1 cellular context compared by ENCODE assay signal in the genomic region with DNA sequence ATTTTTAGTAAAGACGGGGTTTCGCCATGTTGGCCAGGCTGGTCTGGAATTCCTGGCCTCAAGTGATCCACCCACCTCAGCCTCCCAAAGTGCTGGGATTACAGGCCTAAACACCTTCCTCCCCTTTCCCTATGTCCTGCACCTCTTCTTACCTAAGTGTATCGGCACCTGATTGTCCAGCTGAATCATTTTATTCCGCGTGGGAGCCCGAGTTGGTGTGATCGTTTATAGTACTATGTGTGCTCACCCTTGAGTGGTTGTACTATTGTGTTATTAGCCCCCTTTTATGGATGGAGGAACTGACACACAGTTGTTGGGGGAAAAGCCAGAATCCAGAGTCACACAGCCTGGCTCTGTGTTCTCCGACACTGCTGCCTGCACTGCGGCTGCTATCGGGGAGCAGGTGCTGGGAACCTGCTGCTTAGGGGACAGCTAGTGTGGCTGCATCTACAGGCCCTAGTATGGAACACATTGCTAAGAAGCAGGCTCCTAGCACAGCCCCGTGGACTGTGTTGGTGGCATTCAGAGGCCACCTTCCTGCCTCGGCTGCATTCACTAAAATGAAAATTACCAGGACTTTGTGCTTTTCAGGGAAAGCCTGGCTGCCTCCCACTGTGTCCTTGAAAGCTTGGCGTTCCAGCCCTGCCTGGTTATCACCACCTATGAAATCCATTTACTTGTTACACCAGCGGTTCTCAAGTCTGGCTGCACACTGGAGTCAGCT.
A peak's percentile ranks its signal among the peaks of the same experiment; 100 is the strongest.
TF ChIP-seq lines count a peak whose summit lies in the region.

No MANE protein-coding gene starts in this region.

TF ChIP-seq in HepG2, 621 proteins besides CTCF, POLR2A, EP300 and RAD21 (continues in another document):
- 0 out of 2 replicates have a peak, but pooled peaks have one; percentile 35 for TF ChIP-seq PITX1 (CRISPR knock-in tag; IDR thresholded peaks at IDR 0.05)
- TF ChIP-seq GATAD2A (CRISPR knock-in tag; IDR thresholded peaks at IDR 0.05), result peak; percentile 77
- TF ChIP-seq ASH2L (IDR thresholded peaks at IDR 0.05; ENCODE audit: insufficient read length, low read depth, low read length), result peak; percentile 30
- TF ChIP-seq, protein P1, sequence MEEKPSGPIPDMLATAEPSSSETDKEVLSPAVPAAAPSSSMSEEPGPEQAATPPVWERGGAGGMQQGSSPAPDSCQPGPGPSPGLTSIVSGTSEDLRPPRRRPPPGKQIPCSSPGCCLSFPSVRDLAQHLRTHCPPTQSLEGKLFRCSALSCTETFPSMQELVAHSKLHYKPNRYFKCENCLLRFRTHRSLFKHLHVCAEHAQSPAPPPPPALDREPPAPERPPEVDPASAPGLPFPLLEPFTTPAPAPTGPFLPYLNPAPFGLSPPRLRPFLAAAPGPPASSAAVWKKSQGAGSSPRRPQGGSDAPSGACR (CRISPR knock-in tag; IDR thresholded peaks at IDR 0.05), result peak; percentile 28; the same call in 1 of the 2 replicates
- TF ChIP-seq SALL1 (CRISPR knock-in tag; IDR thresholded peaks at IDR 0.05), result peak; percentile 81
- peak; percentile 31; the same call in 1 of the 2 replicates for TF ChIP-seq ERF (CRISPR knock-in tag; IDR thresholded peaks at IDR 0.05)
- TF ChIP-seq FOSL2 (CRISPR knock-in tag; IDR thresholded peaks at IDR 0.05), result 0 out of 2 replicates have a peak, but pooled peaks have one; percentile 23
- no peak for TF ChIP-seq PLRG1 (conservative IDR thresholded peaks at IDR 0.05)
- TF ChIP-seq, protein P2, sequence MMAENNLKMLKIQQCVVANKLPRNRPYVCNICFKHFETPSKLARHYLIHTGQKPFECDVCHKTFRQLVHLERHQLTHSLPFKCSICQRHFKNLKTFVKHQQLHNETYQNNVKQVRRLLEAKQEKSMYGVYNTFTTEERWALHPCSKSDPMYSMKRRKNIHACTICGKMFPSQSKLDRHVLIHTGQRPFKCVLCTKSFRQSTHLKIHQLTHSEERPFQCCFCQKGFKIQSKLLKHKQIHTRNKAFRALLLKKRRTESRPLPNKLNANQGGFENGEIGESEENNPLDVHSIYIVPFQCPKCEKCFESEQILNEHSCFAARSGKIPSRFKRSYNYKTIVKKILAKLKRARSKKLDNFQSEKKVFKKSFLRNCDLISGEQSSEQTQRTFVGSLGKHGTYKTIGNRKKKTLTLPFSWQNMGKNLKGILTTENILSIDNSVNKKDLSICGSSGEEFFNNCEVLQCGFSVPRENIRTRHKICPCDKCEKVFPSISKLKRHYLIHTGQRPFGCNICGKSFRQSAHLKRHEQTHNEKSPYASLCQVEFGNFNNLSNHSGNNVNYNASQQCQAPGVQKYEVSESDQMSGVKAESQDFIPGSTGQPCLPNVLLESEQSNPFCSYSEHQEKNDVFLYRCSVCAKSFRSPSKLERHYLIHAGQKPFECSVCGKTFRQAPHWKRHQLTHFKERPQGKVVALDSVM (CRISPR knock-in tag; IDR thresholded peaks at IDR 0.05), result no peak
- no peak for TF ChIP-seq ZNF274 (CRISPR knock-in tag; IDR thresholded peaks at IDR 0.05)
- TF ChIP-seq ZNF543 (CRISPR knock-in tag; IDR thresholded peaks at IDR 0.05), result 0 out of 2 replicates have a peak, but pooled peaks have one; percentile 36
- 0 out of 2 replicates have a peak, but pooled peaks have one; percentile 20 for TF ChIP-seq ZNF614 (CRISPR knock-in tag; IDR thresholded peaks at IDR 0.05; ENCODE audit: borderline replicate concordance)
- TF ChIP-seq SKI (IDR thresholded peaks at IDR 0.05; ENCODE audit: partially characterized antibody), result peak; percentile 37
- TF ChIP-seq ZNF776 (CRISPR knock-in tag; IDR thresholded peaks at IDR 0.05), result no peak
- TF ChIP-seq, protein P3, sequence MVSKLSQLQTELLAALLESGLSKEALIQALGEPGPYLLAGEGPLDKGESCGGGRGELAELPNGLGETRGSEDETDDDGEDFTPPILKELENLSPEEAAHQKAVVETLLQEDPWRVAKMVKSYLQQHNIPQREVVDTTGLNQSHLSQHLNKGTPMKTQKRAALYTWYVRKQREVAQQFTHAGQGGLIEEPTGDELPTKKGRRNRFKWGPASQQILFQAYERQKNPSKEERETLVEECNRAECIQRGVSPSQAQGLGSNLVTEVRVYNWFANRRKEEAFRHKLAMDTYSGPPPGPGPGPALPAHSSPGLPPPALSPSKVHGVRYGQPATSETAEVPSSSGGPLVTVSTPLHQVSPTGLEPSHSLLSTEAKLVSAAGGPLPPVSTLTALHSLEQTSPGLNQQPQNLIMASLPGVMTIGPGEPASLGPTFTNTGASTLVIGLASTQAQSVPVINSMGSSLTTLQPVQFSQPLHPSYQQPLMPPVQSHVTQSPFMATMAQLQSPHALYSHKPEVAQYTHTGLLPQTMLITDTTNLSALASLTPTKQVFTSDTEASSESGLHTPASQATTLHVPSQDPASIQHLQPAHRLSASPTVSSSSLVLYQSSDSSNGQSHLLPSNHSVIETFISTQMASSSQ (IDR thresholded peaks at IDR 0.05; ENCODE audit: low read depth), result 0 out of 2 replicates have a peak, but pooled peaks have one; percentile 14
- TF ChIP-seq, protein P3 (CRISPR knock-in tag; IDR thresholded peaks at IDR 0.05; ENCODE audit: borderline replicate concordance), result no peak
- 0 out of 2 replicates have a peak, but pooled peaks have one; percentile 28 for TF ChIP-seq ZBTB38 (CRISPR knock-in tag; IDR thresholded peaks at IDR 0.05)
- TF ChIP-seq, protein P4, sequence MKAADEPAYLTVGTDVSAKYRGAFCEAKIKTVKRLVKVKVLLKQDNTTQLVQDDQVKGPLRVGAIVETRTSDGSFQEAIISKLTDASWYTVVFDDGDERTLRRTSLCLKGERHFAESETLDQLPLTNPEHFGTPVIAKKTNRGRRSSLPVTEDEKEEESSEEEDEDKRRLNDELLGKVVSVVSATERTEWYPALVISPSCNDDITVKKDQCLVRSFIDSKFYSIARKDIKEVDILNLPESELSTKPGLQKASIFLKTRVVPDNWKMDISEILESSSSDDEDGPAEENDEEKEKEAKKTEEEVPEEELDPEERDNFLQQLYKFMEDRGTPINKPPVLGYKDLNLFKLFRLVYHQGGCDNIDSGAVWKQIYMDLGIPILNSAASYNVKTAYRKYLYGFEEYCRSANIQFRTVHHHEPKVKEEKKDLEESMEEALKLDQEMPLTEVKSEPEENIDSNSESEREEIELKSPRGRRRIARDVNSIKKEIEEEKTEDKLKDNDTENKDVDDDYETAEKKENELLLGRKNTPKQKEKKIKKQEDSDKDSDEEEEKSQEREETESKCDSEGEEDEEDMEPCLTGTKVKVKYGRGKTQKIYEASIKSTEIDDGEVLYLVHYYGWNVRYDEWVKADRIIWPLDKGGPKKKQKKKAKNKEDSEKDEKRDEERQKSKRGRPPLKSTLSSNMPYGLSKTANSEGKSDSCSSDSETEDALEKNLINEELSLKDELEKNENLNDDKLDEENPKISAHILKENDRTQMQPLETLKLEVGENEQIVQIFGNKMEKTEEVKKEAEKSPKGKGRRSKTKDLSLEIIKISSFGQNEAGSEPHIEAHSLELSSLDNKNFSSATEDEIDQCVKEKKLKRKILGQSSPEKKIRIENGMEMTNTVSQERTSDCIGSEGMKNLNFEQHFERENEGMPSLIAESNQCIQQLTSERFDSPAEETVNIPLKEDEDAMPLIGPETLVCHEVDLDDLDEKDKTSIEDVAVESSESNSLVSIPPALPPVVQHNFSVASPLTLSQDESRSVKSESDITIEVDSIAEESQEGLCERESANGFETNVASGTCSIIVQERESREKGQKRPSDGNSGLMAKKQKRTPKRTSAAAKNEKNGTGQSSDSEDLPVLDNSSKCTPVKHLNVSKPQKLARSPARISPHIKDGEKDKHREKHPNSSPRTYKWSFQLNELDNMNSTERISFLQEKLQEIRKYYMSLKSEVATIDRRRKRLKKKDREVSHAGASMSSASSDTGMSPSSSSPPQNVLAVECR (CRISPR knock-in tag; IDR thresholded peaks at IDR 0.05; ENCODE audit: borderline replicate concordance), result peak; percentile 37; the same call in 1 of the 2 replicates
- peak; percentile 33; the same call in 1 of the 2 replicates for TF ChIP-seq ZNF292 (CRISPR knock-in tag; IDR thresholded peaks at IDR 0.05; ENCODE audit: borderline replicate concordance, low read depth)
- TF ChIP-seq RXRA (CRISPR knock-in tag; IDR thresholded peaks at IDR 0.05), result peak; percentile 52; the same call in 1 of the 2 replicates
- TF ChIP-seq KDM2A (CRISPR knock-in tag; IDR thresholded peaks at IDR 0.05; ENCODE audit: borderline replicate concordance, low read depth), result peak; percentile 36; the same call in 1 of the 2 replicates
- TF ChIP-seq, protein P5, sequence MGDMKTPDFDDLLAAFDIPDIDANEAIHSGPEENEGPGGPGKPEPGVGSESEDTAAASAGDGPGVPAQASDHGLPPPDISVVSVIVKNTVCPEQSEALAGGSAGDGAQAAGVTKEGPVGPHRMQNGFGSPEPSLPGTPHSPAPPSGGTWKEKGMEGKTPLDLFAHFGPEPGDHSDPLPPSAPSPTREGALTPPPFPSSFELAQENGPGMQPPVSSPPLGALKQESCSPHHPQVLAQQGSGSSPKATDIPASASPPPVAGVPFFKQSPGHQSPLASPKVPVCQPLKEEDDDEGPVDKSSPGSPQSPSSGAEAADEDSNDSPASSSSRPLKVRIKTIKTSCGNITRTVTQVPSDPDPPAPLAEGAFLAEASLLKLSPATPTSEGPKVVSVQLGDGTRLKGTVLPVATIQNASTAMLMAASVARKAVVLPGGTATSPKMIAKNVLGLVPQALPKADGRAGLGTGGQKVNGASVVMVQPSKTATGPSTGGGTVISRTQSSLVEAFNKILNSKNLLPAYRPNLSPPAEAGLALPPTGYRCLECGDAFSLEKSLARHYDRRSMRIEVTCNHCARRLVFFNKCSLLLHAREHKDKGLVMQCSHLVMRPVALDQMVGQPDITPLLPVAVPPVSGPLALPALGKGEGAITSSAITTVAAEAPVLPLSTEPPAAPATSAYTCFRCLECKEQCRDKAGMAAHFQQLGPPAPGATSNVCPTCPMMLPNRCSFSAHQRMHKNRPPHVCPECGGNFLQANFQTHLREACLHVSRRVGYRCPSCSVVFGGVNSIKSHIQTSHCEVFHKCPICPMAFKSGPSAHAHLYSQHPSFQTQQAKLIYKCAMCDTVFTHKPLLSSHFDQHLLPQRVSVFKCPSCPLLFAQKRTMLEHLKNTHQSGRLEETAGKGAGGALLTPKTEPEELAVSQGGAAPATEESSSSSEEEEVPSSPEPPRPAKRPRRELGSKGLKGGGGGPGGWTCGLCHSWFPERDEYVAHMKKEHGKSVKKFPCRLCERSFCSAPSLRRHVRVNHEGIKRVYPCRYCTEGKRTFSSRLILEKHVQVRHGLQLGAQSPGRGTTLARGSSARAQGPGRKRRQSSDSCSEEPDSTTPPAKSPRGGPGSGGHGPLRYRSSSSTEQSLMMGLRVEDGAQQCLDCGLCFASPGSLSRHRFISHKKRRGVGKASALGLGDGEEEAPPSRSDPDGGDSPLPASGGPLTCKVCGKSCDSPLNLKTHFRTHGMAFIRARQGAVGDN (CRISPR knock-in tag; IDR thresholded peaks at IDR 0.05), result peak; percentile 68
- TF ChIP-seq BCL6 (CRISPR knock-in tag; IDR thresholded peaks at IDR 0.05), result peak; percentile 99
- peak; percentile 99 for TF ChIP-seq ZNF124 (CRISPR knock-in tag; IDR thresholded peaks at IDR 0.05)
- no peak for TF ChIP-seq ZNF816 (CRISPR knock-in tag; IDR thresholded peaks at IDR 0.05; ENCODE audit: borderline replicate concordance)
- TF ChIP-seq ZNF777 (CRISPR knock-in tag; IDR thresholded peaks at IDR 0.05), result peak; percentile 26; the same call in 1 of the 2 replicates
- peak; percentile 65 for TF ChIP-seq RARA (CRISPR knock-in tag; IDR thresholded peaks at IDR 0.05)
- no peak for TF ChIP-seq ZNF367 (CRISPR knock-in tag; IDR thresholded peaks at IDR 0.05; ENCODE audit: borderline replicate concordance)
- TF ChIP-seq FOXC1 (CRISPR knock-in tag; IDR thresholded peaks at IDR 0.05; ENCODE audit: borderline replicate concordance), result peak; percentile 62; the same call in 1 of the 2 replicates
- peak; percentile 20; the same call in 1 of the 2 replicates for TF ChIP-seq DPF2 (CRISPR knock-in tag; IDR thresholded peaks at IDR 0.05; ENCODE audit: borderline replicate concordance, low read depth)
- no peak for TF ChIP-seq NONO (IDR thresholded peaks at IDR 0.05)
- TF ChIP-seq NONO (CRISPR knock-in tag; conservative IDR thresholded peaks at IDR 0.05), result peak; percentile 43
- peak; percentile 71; the same call in 1 of the 2 replicates for TF ChIP-seq POLR2G (IDR thresholded peaks at IDR 0.05; ENCODE audit: low read depth, low read length)
- peak; percentile 27; the same call in 1 of the 2 replicates for TF ChIP-seq FOXA3 (CRISPR knock-in tag; IDR thresholded peaks at IDR 0.05)
- TF ChIP-seq HDAC2 (CRISPR knock-in tag; IDR thresholded peaks at IDR 0.05), result peak; percentile 41; the same call in 1 of the 2 replicates
- TF ChIP-seq SOX6 (IDR thresholded peaks at IDR 0.05), result no peak
- no peak; the same call in 1 of the 2 replicates for TF ChIP-seq SOX6 (CRISPR knock-in tag; IDR thresholded peaks at IDR 0.05)
- 0 out of 2 replicates have a peak, but pooled peaks have one; percentile 10 for TF ChIP-seq HNF4G (IDR thresholded peaks at IDR 0.05; ENCODE audit: borderline replicate concordance, low read depth, low read length)
- TF ChIP-seq HNF4G (CRISPR knock-in tag; IDR thresholded peaks at IDR 0.05; ENCODE audit: borderline replicate concordance, low read depth), result no peak
